Comparison of ENCODE assay signal across 8 cellular contexts in the genomic region with DNA sequence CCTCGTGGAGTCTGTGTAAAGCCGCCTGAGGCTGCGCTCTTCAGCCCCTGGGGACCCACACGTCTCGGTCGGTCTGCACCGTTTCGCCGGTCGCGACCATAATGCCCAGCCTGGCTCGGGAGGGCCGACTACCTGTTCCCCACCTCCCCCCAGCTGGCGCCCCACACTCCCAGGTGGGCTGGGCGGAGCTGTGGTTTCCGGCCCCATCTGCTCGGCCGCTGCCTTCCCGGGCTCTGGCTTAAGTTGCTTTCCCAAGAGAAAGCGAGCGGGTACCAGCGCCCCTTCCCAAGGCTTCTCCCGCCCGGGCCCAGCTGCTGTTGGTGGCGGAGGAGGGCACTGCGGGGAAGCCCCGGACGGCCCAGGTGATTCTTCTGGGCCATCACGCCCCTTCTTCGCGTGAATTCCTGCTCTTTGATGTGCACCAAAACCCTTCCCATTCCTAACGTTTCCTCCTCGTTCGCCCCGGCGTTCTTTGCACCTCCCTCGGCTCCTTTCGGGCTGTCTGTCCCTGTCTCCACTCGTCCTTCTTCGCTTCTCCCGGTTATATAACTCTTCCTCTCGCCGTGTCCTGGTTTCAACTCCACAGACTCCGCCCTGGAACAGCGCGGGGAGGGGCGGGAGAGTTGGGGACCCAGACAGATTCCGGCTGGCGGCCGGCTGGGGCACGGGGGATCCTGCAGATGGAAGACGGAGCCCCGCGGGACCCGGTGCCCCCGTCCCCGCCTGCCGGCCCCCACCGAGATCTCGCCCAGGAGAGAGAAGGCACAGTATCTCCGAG. TPM values are rescaled to one million over a fixed set of nuclear protein-coding genes. Genes with fewer than 3 reads are reported as not detected.
DNase-seq lines count a peak whose midpoint lies in the region; ATAC-seq lines count a peak whose summit lies in the region.

No MANE protein-coding gene starts in this region.

- 1% methylated on average over 61 of the region's 61 CpGs for WGBS in esophagus, 2 donors
- under 1% methylated on average over 61 of the region's 61 CpGs for WGBS in urinary bladder

- H3K27ac ChIP-seq in esophagus (ENCODE audit: low read depth in 2 of 2, low read length in 1 of 2), result peak overlapping the region; percentile 95
- peak overlapping the region; percentile 91 for H3K27ac ChIP-seq in urinary bladder (ENCODE audit: low read depth)

- H3K27ac Mint-ChIP-seq in activated CD4-positive, alpha-beta T cell treated with anti-CD3 and anti-CD28 coated beads, Interleukin-2, amount 10 ng/mL, durations not matched to agents 24 days and 14 days, result peak overlapping the region; percentile 88

- H3K9me3 Mint-ChIP-seq in activated CD4-positive, alpha-beta T cell treated with anti-CD3 and anti-CD28 coated beads, Interleukin-2, amount 10 ng/mL, durations not matched to agents 24 days and 14 days, result no peaks in the 10 kb centered on the region

- H3K27me3 ChIP-seq in esophagus (ENCODE audit: control insufficient read depth in 1 of 2, insufficient read depth in 2 of 2, low read length in 2 of 2), result no peaks in the 10 kb centered on the region
- peaks cover 5% of the 10 kb centered on the region for H3K27me3 ChIP-seq in mucosa of stomach (ENCODE audit: control insufficient read depth, insufficient read depth, low read length)

- peaks cover 58% of the 10 kb centered on the region for H3K4me1 Mint-ChIP-seq in activated CD4-positive, alpha-beta T cell treated with anti-CD3 and anti-CD28 coated beads, Interleukin-2, amount 10 ng/mL, durations not matched to agents 24 days and 14 days

- peak; percentile 58 for DNase-seq in DMS79 (lab: John Stamatoyannopoulos, UW)
- peak; percentile 39 for DNase-seq in LoVo (ENCODE audit: low spot score)
- peak; percentile 80 for DNase-seq in activated CD4-positive, alpha-beta T cell treated with anti-CD3 and anti-CD28 coated beads, Interleukin-2, amount 10 ng/mL, durations not matched to agents 24 days and 14 days

- H3K4me1 ChIP-seq in esophagus (ENCODE audit: control insufficient read depth in 2 of 2, insufficient read depth in 2 of 2, low read length in 1 of 2) (peaks cover 9 to 22% of the 10 kb centered on the region in 2 donors), mucosa of stomach (ENCODE audit: control insufficient read depth, insufficient read depth, low read length) (peaks cover 36% of the 10 kb centered on the region), urinary bladder (ENCODE audit: insufficient read depth) (peaks cover 4% of the 10 kb centered on the region)

- H3K36me3 ChIP-seq in esophagus (ENCODE audit: control insufficient read depth in 2 of 2, insufficient read depth in 2 of 2, low read length in 1 of 2) (no peaks in the 10 kb centered on the region), mucosa of stomach (ENCODE audit: control insufficient read depth, insufficient read depth, low read length) (no peaks in the 10 kb centered on the region), urinary bladder (ENCODE audit: insufficient read depth) (no peaks in the 10 kb centered on the region)

- H3K27me3 Mint-ChIP-seq in activated CD4-positive, alpha-beta T cell treated with anti-CD3 and anti-CD28 coated beads, Interleukin-2, amount 10 ng/mL, durations not matched to agents 24 days and 14 days, result peaks cover 15% of the 10 kb centered on the region

- peak overlapping the region; percentile 87 for H3K4me3 Mint-ChIP-seq in activated CD4-positive, alpha-beta T cell treated with anti-CD3 and anti-CD28 coated beads, Interleukin-2, amount 10 ng/mL, durations not matched to agents 24 days and 14 days

- H3K9me3 ChIP-seq in esophagus (ENCODE audit: control insufficient read depth in 2 of 2, insufficient read depth in 1 of 2, low read depth in 1 of 2, low read length in 1 of 2) (no peaks in the 10 kb centered on the region), mucosa of stomach (ENCODE audit: control insufficient read depth, low read length) (no peaks in the 10 kb centered on the region)

- ATAC-seq in GM21360 (IDR thresholded peaks at IDR 0.05; ENCODE audit: unreplicated experiment) (peak; percentile 28), HG02759 (IDR thresholded peaks at IDR 0.05; ENCODE audit: unreplicated experiment) (no peak)

- intact Hi-C loops in activated CD4-positive, alpha-beta T cell treated with anti-CD3 and anti-CD28 coated beads, Interleukin-2, amount 10 ng/mL, durations not matched to agents 24 days and 14 days (cut with micrococcal nuclease), result loop anchor here (1.0 to 10.0 kb wide), 2 partner anchors 21 to 261 kb away; partner anchors contain the start of genes CD68 and NAA38

- H3K36me3 Mint-ChIP-seq in activated CD4-positive, alpha-beta T cell treated with anti-CD3 and anti-CD28 coated beads, Interleukin-2, amount 10 ng/mL, durations not matched to agents 24 days and 14 days (ENCODE audit: low read depth), result peaks cover 13% of the 10 kb centered on the region

- H3K9ac ChIP-seq in mucosa of stomach (ENCODE audit: low read length), result peak overlapping the region; percentile 90

- peak overlapping the region; percentile 67 to 68 for H3K4me3 ChIP-seq in esophagus (ENCODE audit: low read depth in 1 of 2, low read length in 2 of 2)
- H3K4me3 ChIP-seq in mucosa of stomach (ENCODE audit: low read length), result peak overlapping the region; percentile 78
- H3K4me3 ChIP-seq in urinary bladder (ENCODE audit: low read depth, low read length), result peak overlapping the region; percentile 80

RNA-seq across cellular contexts. Expression of gene KDM6B, which starts 2.0 kb away (rescaled TPM):
- total RNA-seq in activated CD4-positive, alpha-beta T cell treated with anti-CD3 and anti-CD28 coated beads, Interleukin-2, amount 10 ng/mL, durations not matched to agents 24 days and 14 days, result 121 and 128 TPM in 2 replicates
- polyA plus RNA-seq in esophagus (1 to 10 TPM; 5.2 to 9.0 TPM), urinary bladder (17.3 TPM)
- 7.9 TPM for total RNA-seq in urinary bladder

RNA-seq across cellular contexts. Expression of gene TMEM88, which starts 18.9 kb away (rescaled TPM):
- total RNA-seq in activated CD4-positive, alpha-beta T cell treated with anti-CD3 and anti-CD28 coated beads, Interleukin-2, amount 10 ng/mL, durations not matched to agents 24 days and 14 days, result 6.1 and 7.1 TPM in 2 replicates
- 1 to 10 TPM; 8.7 to 9.7 TPM for polyA plus RNA-seq in esophagus
- 8.1 TPM for total RNA-seq in urinary bladder
- 37.0 TPM for polyA plus RNA-seq in urinary bladder

RNA-seq across cellular contexts. Expression of gene NAA38, which starts 21.4 kb away (rescaled TPM):
- 45.2 and 47.5 TPM in 2 replicates for total RNA-seq in activated CD4-positive, alpha-beta T cell treated with anti-CD3 and anti-CD28 coated beads, Interleukin-2, amount 10 ng/mL, durations not matched to agents 24 days and 14 days
- polyA plus RNA-seq in esophagus (100 to 1,000 TPM; 108 to 122 TPM), urinary bladder (110 TPM)
- total RNA-seq in urinary bladder, result 44.4 TPM

RNA-seq across cellular contexts. Expression of gene CYB5D1, which starts 21.8 kb away (rescaled TPM):
- 12.7 and 14.0 TPM in 2 replicates for total RNA-seq in activated CD4-positive, alpha-beta T cell treated with anti-CD3 and anti-CD28 coated beads, Interleukin-2, amount 10 ng/mL, durations not matched to agents 24 days and 14 days
- polyA plus RNA-seq in esophagus (1 to 10 TPM; 4.7 to 6.3 TPM), urinary bladder (12.5 TPM)
- 6.9 TPM for total RNA-seq in urinary bladder

RNA-seq across cellular contexts. Expression of gene CHD3, which starts 52.6 kb away (rescaled TPM):
- 152 and 158 TPM in 2 replicates for total RNA-seq in activated CD4-positive, alpha-beta T cell treated with anti-CD3 and anti-CD28 coated beads, Interleukin-2, amount 10 ng/mL, durations not matched to agents 24 days and 14 days
- polyA plus RNA-seq in esophagus, result 10 to 100 TPM; 37.2 to 78.7 TPM
- total RNA-seq in urinary bladder, result 84.8 TPM
- 109 TPM for polyA plus RNA-seq in urinary bladder

Comparison
In these comparisons a context has a peak if more than half of its experiments do, and no peak if none do; other contexts are left out.
1. RNA of gene KDM6B, which starts 2.0 kb away (total RNA-seq): 121 to 128 TPM in activated CD4-positive, alpha-beta T cell treated with anti-CD3 and anti-CD28 coated beads, Interleukin-2, amount 10 ng/mL, durations not matched to agents 24 days and 14 days; 7.9 TPM in urinary bladder (single experiment); every median in the first group is over 10 times any median in the second.
2. Peak in every context shown above with its lines, with median percentiles within 50 percentile points of each other: DNase-seq and H3K4me3 ChIP-seq.